ENCODE assay signal across 23 cellular contexts in genomic region chr2:138217975-138218773, GRCh38.
"Had no signal": no experiment of that assay in that cellular context is flagged by ENCODE, and none has a peak within 500 bp of the region (broad histone marks: within the 10 kb centered on the region; RNA-seq: fewer than 3 reads in every experiment).

No MANE protein-coding gene starts in this region.

- H3K27me3 Mint-ChIP-seq: naive B cell, type B pancreatic cell had no signal

- H3K27ac Mint-ChIP-seq: naive B cell, nephron, type B pancreatic cell had no signal

- H3K4me3 Mint-ChIP-seq: naive B cell, nephron, type B pancreatic cell had no signal

- H3K4me3 ChIP-seq: dorsolateral prefrontal cortex, heart right ventricle, left lung, lung, prostate gland, smooth muscle cell, suprapubic skin, thyroid gland, uterus had no signal

- H3K4me2 ChIP-seq: smooth muscle cell had no signal

- FAIRE-seq: frontal cortex, islet of Langerhans had no signal

- H3K36me3 Mint-ChIP-seq: naive B cell, type B pancreatic cell had no signal

- H3K4me1 Mint-ChIP-seq: naive B cell, nephron had no signal

- H3K36me3 ChIP-seq: heart right ventricle, left lung, prostate gland, suprapubic skin, thyroid gland, uterus had no signal

- H3K27me3 ChIP-seq: dorsolateral prefrontal cortex, heart right ventricle, left lung, suprapubic skin, thyroid gland, uterus had no signal

- H3K9me3 Mint-ChIP-seq: nephron, type B pancreatic cell had no signal

- H3K4me1 ChIP-seq: left lung, parathyroid adenoma, prostate gland, suprapubic skin, thyroid gland, uterus had no signal

- H3K9me3 ChIP-seq: heart right ventricle, left lung, prostate gland, suprapubic skin, thyroid gland, uterus had no signal

- DNase-seq: cortex of kidney; dorsolateral prefrontal cortex; effector CD8-positive, alpha-beta T cell; heart right ventricle; hypothalamus; left lung; mesenchymal stem cell; midbrain; naive B cell; stimulated activated CD4-positive, alpha-beta T cell treated with anti-CD3 and anti-CD28 coated beads, Interleukin-2, amount 100 ng/mL, for 48 hours; stimulated activated naive CD4-positive, alpha-beta T cell treated with Interleukin-2 at 50 U/mL for 16 hours; thyroid gland; uterus had no signal

- H2AFZ ChIP-seq: parathyroid adenoma had no signal

- H3K79me2 ChIP-seq: parathyroid adenoma had no signal

- H3K9ac ChIP-seq: parathyroid adenoma had no signal

- ATAC-seq: esophagus mucosa, left lung had no signal

- H3K27ac ChIP-seq: dorsolateral prefrontal cortex, heart right ventricle, left lung, parathyroid adenoma, prostate gland, suprapubic skin, thyroid gland, uterus had no signal
